8 cellular contexts compared by ENCODE assay signal in genomic region chr11:6682936-6683861, GRCh38. TPM values are rescaled to one million over a fixed set of nuclear protein-coding genes. Genes with fewer than 3 reads are reported as not detected.
DNase-seq lines count a peak whose midpoint lies in the region; ATAC-seq, FAIRE-seq and TF ChIP-seq lines count a peak whose summit lies in the region.

Gene MRPL17, minus strand, starts transcription at chr11:6683340. Its CDS starts 44 bp downstream, at chr11:6683296.

- H3K27ac ChIP-seq in small intestine (ENCODE audit: low read depth in 1 of 2, low read length in 1 of 2), result peak within 1 kb of the TSS; percentile 56 to 95

- ATAC-seq in GM18909 (IDR thresholded peaks at IDR 0.05; ENCODE audit: poor library complexity, unreplicated experiment) (peak; percentile 95), HG03175 (IDR thresholded peaks at IDR 0.05; ENCODE audit: unreplicated experiment) (peak; percentile 93)

- H3K36me3 ChIP-seq in bronchial epithelial cell (ENCODE audit: control insufficient read depth, insufficient read depth, low read length), result no peaks in the 10 kb centered on the region
- H3K36me3 ChIP-seq in small intestine (ENCODE audit: control insufficient read depth in 2 of 2, insufficient read depth in 2 of 2, low read length in 2 of 2), result peaks cover 0 to 2% of the 10 kb centered on the region in 2 donors

- TF ChIP-seq CTCF in AG09309 (IDR thresholded peaks at IDR 0.05; ENCODE audit: control insufficient read depth, insufficient read depth, low read depth, low read length, missing control alignments), result peak; percentile 93
- TF ChIP-seq CTCF in WI38 (IDR thresholded peaks at IDR 0.05; ENCODE audit: low read depth, low read length), result peak; percentile 86
- peak; percentile 92 for TF ChIP-seq CTCF in bronchial epithelial cell (IDR thresholded peaks at IDR 0.05; ENCODE audit: insufficient read depth, low read length, severe bottlenecking)

- no peak for FAIRE-seq in bronchial epithelial cell (lab: Jason Lieb, UNC)
- FAIRE-seq in small intestine (lab: Jason Lieb, UNC), result no peak

- DNase-seq in AG09309 (ENCODE audit: low read depth) (peak; percentile 93), NCI-H2227 treated with DMSO at 0.1 percent for 48 hours (lab: John Stamatoyannopoulos, UW) (peak; percentile 100), bronchial epithelial cell (ENCODE audit: low read depth) (peak; percentile 98), iPS-NIHi11 (ENCODE audit: low spot score) (peak; percentile 100), small intestine (peak; percentile 100)

- H3K4me1 ChIP-seq in small intestine (ENCODE audit: control insufficient read depth in 2 of 2, insufficient read depth in 1 of 2, low read depth in 1 of 2, low read length in 1 of 2), result peaks cover 4 to 6% of the 10 kb centered on the region in 2 donors

- H3K9me3 ChIP-seq in small intestine (ENCODE audit: control insufficient read depth, low read depth), result no peaks in the 10 kb centered on the region

- 0% methylated on average over 70 of the region's 70 CpGs for WGBS in small intestine, 3 donors

- H3K27me3 ChIP-seq in bronchial epithelial cell (ENCODE audit: control insufficient read depth, insufficient read depth, low read length), result no peaks in the 10 kb centered on the region
- no peaks in the 10 kb centered on the region for H3K27me3 ChIP-seq in small intestine (ENCODE audit: control insufficient read depth in 2 of 2, insufficient read depth in 2 of 2, low read length in 2 of 2)

- H3K4me3 ChIP-seq in AG09309 (ENCODE audit: control insufficient read depth, low read depth, low read length), result peak within 1 kb of the TSS; percentile 99
- peak within 1 kb of the TSS; percentile 82 for H3K4me3 ChIP-seq in WI38 (ENCODE audit: low read depth, low read length)
- peak within 1 kb of the TSS; percentile 58 for H3K4me3 ChIP-seq in bronchial epithelial cell (ENCODE audit: low read depth, low read length)
- H3K4me3 ChIP-seq in small intestine (ENCODE audit: low read depth in 1 of 2, low read length in 2 of 2), result peak within 1 kb of the TSS; percentile 59 to 74

RNA-seq across cellular contexts. Expression of gene MRPL17, which starts in this region (rescaled TPM):
- total RNA-seq in bronchial epithelial cell, result 44.5 and 63.7 TPM in 2 replicates
- 10 to 100 TPM; 17.8 to 49.4 (median 19.0) TPM for polyA plus RNA-seq in small intestine

Comparison
In these comparisons a context has a peak if more than half of its experiments do, and no peak if none do; other contexts are left out.
1. Peak in every context shown above with its lines: DNase-seq, ATAC-seq, H3K4me3 ChIP-seq and H3K27ac ChIP-seq.